10 cellular contexts compared by ENCODE assay signal in the genomic region with DNA sequence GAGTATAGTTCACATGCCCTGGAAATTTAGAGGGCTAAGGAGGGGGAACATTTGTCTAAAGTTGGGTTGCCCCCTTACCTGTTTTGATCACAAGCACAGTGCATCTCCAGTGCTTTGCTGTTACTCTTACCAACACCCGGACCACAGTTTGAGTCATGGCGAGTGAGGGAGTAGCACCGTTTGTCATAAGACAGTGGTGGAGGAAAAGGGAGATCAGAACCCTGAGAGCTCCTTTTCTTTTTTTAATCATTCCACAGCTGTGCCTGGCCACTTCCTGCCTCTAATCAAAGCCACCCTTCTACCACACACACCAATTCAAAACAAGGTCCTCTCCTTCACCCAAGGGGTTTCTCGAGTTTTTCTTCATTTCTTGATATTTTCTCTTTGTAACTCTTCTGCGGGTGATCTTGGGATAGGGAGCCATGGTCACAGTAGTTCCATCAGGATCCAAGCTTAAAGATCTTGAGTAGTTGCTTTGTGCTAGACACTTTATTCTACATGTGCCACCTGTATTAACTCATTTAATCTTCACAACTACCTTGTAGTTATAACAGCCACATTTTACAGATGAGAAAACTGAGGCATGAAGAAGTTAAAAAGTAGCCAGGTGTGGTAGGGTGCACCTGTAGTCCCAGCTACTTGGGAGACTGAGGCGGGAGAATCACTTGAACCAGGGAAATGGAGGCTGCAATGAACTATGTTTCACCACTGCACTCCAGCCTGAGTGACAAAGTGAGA. TPM values are rescaled to one million over a fixed set of nuclear protein-coding genes. Genes with fewer than 3 reads are reported as not detected.
A peak's percentile ranks its signal among the peaks of the same experiment; 100 is the strongest.
DNase-seq lines count a peak whose midpoint lies in the region; ATAC-seq and TF ChIP-seq lines count a peak whose summit lies in the region.
"Had no signal": no experiment of that assay in that cellular context is flagged by ENCODE, and none has a peak within 500 bp of the region (broad histone marks: within the 10 kb centered on the region; RNA-seq: fewer than 3 reads in every experiment).

No MANE protein-coding gene starts in this region.

- no peak overlapping the region for H3K4me3 ChIP-seq in left ventricle myocardium inferior
- no peak overlapping the region for H3K4me3 ChIP-seq in uterus
- H3K4me3 ChIP-seq in A673 (ENCODE audit: low read depth, low read length, poor library complexity, severe bottlenecking), result no peak overlapping the region

- no peaks in the 10 kb centered on the region for H3K36me3 Mint-ChIP-seq in activated T-helper 17 cell treated with anti-CD3 and anti-CD28 coated beads, Interleukin-2, amount 50 U/mL, for 72 hours (ENCODE audit: low read depth)

- H3K4me3 Mint-ChIP-seq in activated T-helper 17 cell treated with anti-CD3 and anti-CD28 coated beads, Interleukin-2, amount 50 U/mL, for 72 hours, result peak overlapping the region; percentile 83

- peaks cover 34% of the 10 kb centered on the region for H3K4me1 ChIP-seq in left ventricle myocardium inferior
- H3K4me1 ChIP-seq in uterus, result no peaks in the 10 kb centered on the region
- no peaks in the 10 kb centered on the region for H3K4me1 ChIP-seq in A673 (ENCODE audit: insufficient read depth, low read length, poor library complexity, severe bottlenecking)

- no peak for TF ChIP-seq CTCF in left ventricle myocardium inferior (IDR thresholded peaks at IDR 0.05; ENCODE audit: borderline replicate concordance)
- TF ChIP-seq CTCF in uterus (IDR thresholded peaks at IDR 0.05), result no peak
- no peak for TF ChIP-seq CTCF in A673 (conservative IDR thresholded peaks at IDR 0.05; ENCODE audit: low read depth, low read length)

- CTCF ChIA-PET in A673 (lab: Charles Lee), result no interaction called here

- H3K9me3 ChIP-seq in left ventricle myocardium inferior (replicated peaks) (no peaks in the 10 kb centered on the region), uterus (no peaks in the 10 kb centered on the region), A673 (ENCODE audit: low read depth, low read length, poor library complexity, severe bottlenecking) (no peaks in the 10 kb centered on the region)

- no peaks in the 10 kb centered on the region for H3K36me3 ChIP-seq in left ventricle myocardium inferior
- H3K36me3 ChIP-seq in uterus, result no peaks in the 10 kb centered on the region
- no peaks in the 10 kb centered on the region for H3K36me3 ChIP-seq in A673 (ENCODE audit: insufficient read depth, low read length, poor library complexity, severe bottlenecking)

- no peaks in the 10 kb centered on the region for H3K27me3 Mint-ChIP-seq in activated T-helper 17 cell treated with anti-CD3 and anti-CD28 coated beads, Interleukin-2, amount 50 U/mL, for 72 hours

- POLR2A ChIA-PET in A673 (lab: Charles Lee; ENCODE audit: low non-redundant PET), result no interaction called here

- DNase-seq in left ventricle myocardium inferior, result no peak
- DNase-seq in cardiac septum (ENCODE audit: low spot score), result no peak
- peak; percentile 87 for DNase-seq in myocyte (ENCODE audit: low read depth)
- DNase-seq in uterus, result no peak
- DNase-seq in A673 (ENCODE audit: low spot score), result no peak
- no peak for DNase-seq in NCI-H2081 treated with DMSO at 0.1 percent for 48 hours (lab: John Stamatoyannopoulos, UW)
- no peak for DNase-seq in HuH-7 (ENCODE audit: low spot score)

- intact Hi-C loops in left ventricle myocardium inferior (cut with micrococcal nuclease) (no loop called here), cardiac septum (cut with DNase I) (no loop called here), uterus (cut with DNase I; ENCODE audit: low total_unique reads) (no loop called here), A673 (cut with micrococcal nuclease; ENCODE audit: unreplicated experiment) (no loop called here)

- H3K27ac Mint-ChIP-seq in activated T-helper 17 cell treated with anti-CD3 and anti-CD28 coated beads, Interleukin-2, amount 50 U/mL, for 72 hours, result peak overlapping the region; percentile 85

- H3K27me3 ChIP-seq in left ventricle myocardium inferior (ENCODE audit: low read depth) (no peaks in the 10 kb centered on the region), uterus (no peaks in the 10 kb centered on the region), A673 (replicated peaks; ENCODE audit: insufficient read depth, low read depth, low read length, poor library complexity) (no peaks in the 10 kb centered on the region)

- H3K4me1 Mint-ChIP-seq in activated T-helper 17 cell treated with anti-CD3 and anti-CD28 coated beads, Interleukin-2, amount 50 U/mL, for 72 hours, result peaks cover 27% of the 10 kb centered on the region

- H3K27ac ChIP-seq in left ventricle myocardium inferior (replicated peaks) (peak overlapping the region; percentile 80), uterus (peak overlapping the region; percentile 49 to 75), A673 (ENCODE audit: low read depth, low read length, poor library complexity, severe bottlenecking) (no peak overlapping the region)
- H3K27ac ChIP-seq: C4-2B had no signal

- no TSS peak for BruUV-seq in A673 (replicated peaks; lab: Mats Ljungman, UMichigan)

- ATAC-seq in activated T-helper 17 cell treated with anti-CD3 and anti-CD28 coated beads, Interleukin-2, amount 50 U/mL, for 72 hours (replicated peaks), result peak; percentile 84

- H3K9me3 Mint-ChIP-seq in activated T-helper 17 cell treated with anti-CD3 and anti-CD28 coated beads, Interleukin-2, amount 50 U/mL, for 72 hours, result no peaks in the 10 kb centered on the region

- no peak for TF ChIP-seq POLR2A in uterus (IDR thresholded peaks at IDR 0.05)

RNA-seq across cellular contexts. Expression of a gene that starts 5.0 kb away (rescaled TPM):
- total RNA-seq in left ventricle myocardium inferior, result 809 TPM
- 113 TPM for total RNA-seq in cardiac septum
- total RNA-seq in activated T-helper 17 cell treated with anti-CD3 and anti-CD28 coated beads, Interleukin-2, amount 50 U/mL, for 72 hours, result under 1 TPM; 0.30 to 0.53 TPM
- 1,048 and 1,135 TPM in 2 replicates for total RNA-seq in myocyte
- 1,386 TPM for polyA plus RNA-seq in myocyte (2012)
- 1 to 10 TPM in 1 of 4 donors, not detected in 3; 3.2 TPM for total RNA-seq in uterus
- not detected in 2 replicates for total RNA-seq in A673 (2021)
- total RNA-seq: fibroblast of lung had no signal

RNA-seq across cellular contexts. Expression of a gene that starts 15.1 kb away (rescaled TPM):
- total RNA-seq in left ventricle myocardium inferior (92.4 TPM), cardiac septum (81.2 TPM), myocyte (89.3 and 93.2 TPM in 2 replicates), uterus (100 to 1,000 TPM in 3 of 4 donors, 10 to 100 TPM in 1; 87.1 to 129 (median 108) TPM), A673 (2021) (95.9 and 120 TPM in 2 replicates)
- 100 to 1,000 TPM; 122 to 146 TPM for total RNA-seq in activated T-helper 17 cell treated with anti-CD3 and anti-CD28 coated beads, Interleukin-2, amount 50 U/mL, for 72 hours
- polyA plus RNA-seq in myocyte (2012), result 49.5 TPM

RNA-seq across cellular contexts. Expression of a gene that starts 49.5 kb away (rescaled TPM):
- total RNA-seq in left ventricle myocardium inferior (3.3 TPM), cardiac septum (5.7 TPM), myocyte (1.5 and 3.5 TPM in 2 replicates), uterus (10 to 100 TPM in 3 of 4 donors, 1 to 10 TPM in 1; 7.4 to 28.7 (median 23.5) TPM), A673 (2021) (not detected in 2 replicates)
- total RNA-seq in activated T-helper 17 cell treated with anti-CD3 and anti-CD28 coated beads, Interleukin-2, amount 50 U/mL, for 72 hours, result under 1 TPM in 1 of 2 donors, not detected in 1; 0.11 TPM
- polyA plus RNA-seq in myocyte (2012), result 2.5 TPM

Comparison
In these comparisons a context has a peak if more than half of its experiments do, and no peak if none do; other contexts are left out.
1. RNA of a gene that starts 5.0 kb away (total RNA-seq): 1,048 to 1,135 TPM in myocyte, 809 TPM in left ventricle myocardium inferior (single experiment) and 113 TPM in cardiac septum (single experiment); 0.30 to 0.53 TPM in activated T-helper 17 cell treated with anti-CD3 and anti-CD28 coated beads, Interleukin-2, amount 50 U/mL, for 72 hours, 3.2 TPM in uterus and not detected in A673; every median in the first group is over 10 times any median in the second.